ENCODE assay signal across 1 cellular context in the genomic region with DNA sequence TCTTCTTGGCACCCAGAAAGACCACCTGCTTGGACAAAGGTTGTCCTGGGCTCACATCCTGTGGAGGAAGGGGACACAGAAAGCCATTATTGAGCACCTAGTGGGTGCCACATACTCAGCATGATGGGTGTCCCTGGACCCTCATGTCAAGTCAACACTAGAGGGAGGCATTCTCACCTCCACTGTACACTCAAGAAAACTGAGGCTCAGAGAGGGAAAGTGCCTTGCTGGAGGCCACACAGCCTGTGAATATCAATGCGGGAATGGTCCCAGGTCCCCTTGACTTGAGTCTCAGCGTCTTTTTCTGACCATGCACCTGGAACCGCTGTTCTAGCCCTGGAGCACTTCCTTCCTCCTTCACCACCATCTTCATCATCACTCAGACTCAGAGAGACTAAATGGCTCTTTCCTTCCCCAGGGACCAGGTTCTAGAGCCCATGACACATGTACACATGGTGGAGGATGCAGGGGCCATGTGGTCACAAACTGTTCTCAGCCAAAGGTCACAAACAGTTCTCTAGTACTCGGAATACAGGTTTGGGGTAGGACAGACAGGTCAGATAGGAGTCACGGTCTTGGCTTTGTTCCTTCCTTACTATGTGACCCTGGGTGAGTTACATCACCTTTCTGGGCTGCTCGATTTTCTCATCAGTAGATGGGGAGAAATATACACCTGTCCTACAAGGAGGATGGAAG.
TF ChIP-seq lines count a peak whose summit lies in the region.

No MANE protein-coding gene starts in this region.

TF ChIP-seq in H1, 55 proteins besides CTCF, POLR2A, EP300 and RAD21:
- TF ChIP-seq, protein P1, sequence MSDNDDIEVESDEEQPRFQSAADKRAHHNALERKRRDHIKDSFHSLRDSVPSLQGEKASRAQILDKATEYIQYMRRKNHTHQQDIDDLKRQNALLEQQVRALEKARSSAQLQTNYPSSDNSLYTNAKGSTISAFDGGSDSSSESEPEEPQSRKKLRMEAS (IDR thresholded peaks at IDR 0.05), result no peak
- TF ChIP-seq BACH1 (IDR thresholded peaks at IDR 0.05; ENCODE audit: low read length) (no peak), RNF2 (IDR thresholded peaks at IDR 0.05; ENCODE audit: borderline replicate concordance, low read depth, low read length, missing control alignments, poor library complexity, severe bottlenecking) (no peak), ZNF274 (IDR thresholded peaks at IDR 0.05; ENCODE audit: borderline replicate concordance, extremely low read depth, low read length) (no peak), NANOG (IDR thresholded peaks at IDR 0.05; ENCODE audit: insufficient read depth, low read depth, low read length, poor library complexity, severe bottlenecking) (no peak), RXRA (IDR thresholded peaks at IDR 0.05; ENCODE audit: insufficient read depth, low read depth, low read length) (no peak), POLR2AphosphoS5 (IDR thresholded peaks at IDR 0.05; ENCODE audit: low read depth, low read length) (no peak), FOSL1 (IDR thresholded peaks at IDR 0.05; ENCODE audit: insufficient read depth, low read depth, low read length) (no peak), JUND (IDR thresholded peaks at IDR 0.05; ENCODE audit: low read length) (no peak), YY1 (IDR thresholded peaks at IDR 0.05; ENCODE audit: low read depth, low read length) (no peak)
- TF ChIP-seq, protein P2, sequence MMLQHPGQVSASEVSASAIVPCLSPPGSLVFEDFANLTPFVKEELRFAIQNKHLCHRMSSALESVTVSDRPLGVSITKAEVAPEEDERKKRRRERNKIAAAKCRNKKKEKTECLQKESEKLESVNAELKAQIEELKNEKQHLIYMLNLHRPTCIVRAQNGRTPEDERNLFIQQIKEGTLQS (IDR thresholded peaks at IDR 0.05; ENCODE audit: insufficient read depth, low read depth, low read length), result no peak
- TF ChIP-seq, protein P3, sequence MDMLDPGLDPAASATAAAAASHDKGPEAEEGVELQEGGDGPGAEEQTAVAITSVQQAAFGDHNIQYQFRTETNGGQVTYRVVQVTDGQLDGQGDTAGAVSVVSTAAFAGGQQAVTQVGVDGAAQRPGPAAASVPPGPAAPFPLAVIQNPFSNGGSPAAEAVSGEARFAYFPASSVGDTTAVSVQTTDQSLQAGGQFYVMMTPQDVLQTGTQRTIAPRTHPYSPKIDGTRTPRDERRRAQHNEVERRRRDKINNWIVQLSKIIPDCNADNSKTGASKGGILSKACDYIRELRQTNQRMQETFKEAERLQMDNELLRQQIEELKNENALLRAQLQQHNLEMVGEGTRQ (IDR thresholded peaks at IDR 0.05; ENCODE audit: low read length), result no peak
